Comparison of ENCODE assay signal across 2 cellular contexts in the genomic region with DNA sequence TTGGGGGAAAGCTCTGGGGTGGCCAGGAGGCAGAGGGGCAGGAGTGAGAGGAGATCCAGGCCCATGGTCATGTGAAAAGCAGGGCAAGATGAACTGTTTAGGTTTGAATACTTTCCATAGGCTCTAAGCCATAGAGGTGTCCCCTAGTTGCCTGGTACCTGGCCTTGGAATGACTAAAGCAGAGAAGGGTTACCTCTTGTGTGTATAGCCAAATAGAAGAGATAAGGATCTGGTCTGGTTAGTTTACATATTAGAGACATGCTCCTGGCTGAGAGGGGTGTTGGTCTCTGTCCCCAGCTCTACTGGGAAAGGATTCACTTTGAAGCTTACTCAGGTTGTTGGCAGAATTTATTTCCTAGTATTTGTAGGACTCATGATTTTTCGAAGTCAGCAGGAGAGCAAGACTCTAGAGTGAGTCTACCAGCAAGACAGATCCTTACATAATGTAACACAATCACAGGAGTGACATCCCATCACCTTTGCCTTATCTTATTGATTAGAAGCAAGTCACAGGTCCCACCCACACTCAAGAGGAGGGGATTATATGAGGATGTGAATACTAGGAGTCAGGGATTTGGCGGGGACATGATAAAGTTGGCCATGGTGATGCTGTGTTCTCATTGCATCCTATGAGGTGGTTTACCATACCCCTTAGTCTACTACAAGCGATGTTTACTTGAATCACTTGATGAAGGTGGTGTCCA.
TF ChIP-seq lines count a peak whose summit lies in the region.

No MANE protein-coding gene starts in this region.

TF ChIP-seq in IMR-90, 13 proteins besides CTCF, POLR2A, EP300 and RAD21:
- TF ChIP-seq, protein P1, sequence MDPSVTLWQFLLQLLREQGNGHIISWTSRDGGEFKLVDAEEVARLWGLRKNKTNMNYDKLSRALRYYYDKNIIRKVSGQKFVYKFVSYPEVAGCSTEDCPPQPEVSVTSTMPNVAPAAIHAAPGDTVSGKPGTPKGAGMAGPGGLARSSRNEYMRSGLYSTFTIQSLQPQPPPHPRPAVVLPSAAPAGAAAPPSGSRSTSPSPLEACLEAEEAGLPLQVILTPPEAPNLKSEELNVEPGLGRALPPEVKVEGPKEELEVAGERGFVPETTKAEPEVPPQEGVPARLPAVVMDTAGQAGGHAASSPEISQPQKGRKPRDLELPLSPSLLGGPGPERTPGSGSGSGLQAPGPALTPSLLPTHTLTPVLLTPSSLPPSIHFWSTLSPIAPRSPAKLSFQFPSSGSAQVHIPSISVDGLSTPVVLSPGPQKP (IDR thresholded peaks at IDR 0.05; ENCODE audit: borderline replicate concordance, low read depth, low read length): no peak
- TF ChIP-seq RCOR1 (IDR thresholded peaks at IDR 0.05; ENCODE audit: insufficient replicate concordance, low read length) (no peak), SMC3 (IDR thresholded peaks at IDR 0.05; ENCODE audit: low read depth, low read length) (no peak), MXI1 (IDR thresholded peaks at IDR 0.05; ENCODE audit: borderline replicate concordance, low read depth, low read length) (no peak), NFE2L2 (IDR thresholded peaks at IDR 0.05; ENCODE audit: low read depth, low read length) (no peak), MAZ (IDR thresholded peaks at IDR 0.05; ENCODE audit: borderline replicate concordance, low read depth, low read length) (no peak), FOS (IDR thresholded peaks at IDR 0.05; ENCODE audit: low read depth, low read length) (no peak), CHD1 (IDR thresholded peaks at IDR 0.05; ENCODE audit: low read depth, low read length) (no peak), MAFK (IDR thresholded peaks at IDR 0.05; ENCODE audit: low read depth, low read length) (no peak)
- TF ChIP-seq, protein P2, sequence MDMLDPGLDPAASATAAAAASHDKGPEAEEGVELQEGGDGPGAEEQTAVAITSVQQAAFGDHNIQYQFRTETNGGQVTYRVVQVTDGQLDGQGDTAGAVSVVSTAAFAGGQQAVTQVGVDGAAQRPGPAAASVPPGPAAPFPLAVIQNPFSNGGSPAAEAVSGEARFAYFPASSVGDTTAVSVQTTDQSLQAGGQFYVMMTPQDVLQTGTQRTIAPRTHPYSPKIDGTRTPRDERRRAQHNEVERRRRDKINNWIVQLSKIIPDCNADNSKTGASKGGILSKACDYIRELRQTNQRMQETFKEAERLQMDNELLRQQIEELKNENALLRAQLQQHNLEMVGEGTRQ (IDR thresholded peaks at IDR 0.05; ENCODE audit: low read depth, low read length): no peak

TF ChIP-seq in endothelial cell of umbilical vein, 7 proteins besides CTCF, POLR2A, EP300 and RAD21:
- TF ChIP-seq JUN (IDR thresholded peaks at IDR 0.05; ENCODE audit: borderline replicate concordance, insufficient read depth, insufficient read length, low read depth) (no peak), GATA2 (IDR thresholded peaks at IDR 0.05; ENCODE audit: insufficient read depth, insufficient read length, low read depth, low read length) (peak; percentile 26)
